Comparison of ENCODE assay signal across 36 cellular contexts in the genomic region with DNA sequence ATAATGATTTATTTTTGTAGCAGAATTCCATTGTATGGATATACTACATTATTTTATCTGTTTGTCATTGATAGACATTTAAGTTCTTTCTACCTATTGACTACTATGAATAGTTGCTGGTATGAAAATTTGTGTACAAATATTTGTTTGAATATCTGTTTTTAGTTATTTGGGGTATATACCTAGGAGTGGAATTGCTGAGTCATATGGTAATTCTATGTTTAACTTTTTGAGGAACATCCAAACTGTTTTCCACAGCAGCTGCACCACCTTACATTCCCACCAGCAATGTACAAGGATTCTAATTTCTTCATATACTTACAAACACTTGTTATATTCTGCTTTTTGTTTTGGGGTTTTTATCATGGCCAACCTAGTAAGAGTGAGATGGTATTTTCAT.
"Had no signal": no experiment of that assay in that cellular context is flagged by ENCODE, and none has a peak within 500 bp of the region (broad histone marks: within the 10 kb centered on the region; RNA-seq: fewer than 3 reads in every experiment).

No MANE protein-coding gene starts in this region.

- H3K4me1 ChIP-seq: adrenal gland, esophagus muscularis mucosa, foreskin keratinocyte, gastrocnemius medialis, heart left ventricle had no signal

- H3K9me3 Mint-ChIP-seq: activated B cell treated with CpG ODN at 0.5 μM for 24 hours; activated CD8-positive, alpha-beta T cell treated with anti-CD3 and anti-CD28 coated beads for 36 hours; activated naive CD4-positive, alpha-beta T cell treated with anti-CD3 and anti-CD28 coated beads for 36 hours; activated naive CD4-positive, alpha-beta T cell treated with anti-CD3 and anti-CD28 coated beads, Interleukin-2, amount 50 U/mL, for 24 hours; activated naive CD8-positive, alpha-beta T cell treated with anti-CD3 and anti-CD28 coated beads for 36 hours; activated T-helper 2 cell treated with anti-CD3 and anti-CD28 coated beads, Interferon-gamma antibody, Interleukin-2, Interleukin-4, amounts not matched to agents 10 μg/mL and 5 μg/mL and 100 μg/mL, durations not matched to agents 14 hours and 24 hours and 36 hours; effector memory CD8-positive, alpha-beta T cell; T-helper 2 cell treated with Interferon-gamma antibody and Interleukin-4, amounts not matched to agents 5 μg/mL and 100 μg/mL, for 36 hours had no signal

- H3K27me3 Mint-ChIP-seq: activated B cell treated with CpG ODN at 0.5 μM for 24 hours; activated CD8-positive, alpha-beta T cell treated with anti-CD3 and anti-CD28 coated beads for 36 hours; activated naive CD4-positive, alpha-beta T cell treated with anti-CD3 and anti-CD28 coated beads, Interleukin-2, amount 50 U/mL, for 24 hours; activated naive CD8-positive, alpha-beta T cell treated with anti-CD3 and anti-CD28 coated beads for 36 hours; activated naive CD8-positive, alpha-beta T cell treated with anti-CD3 and anti-CD28 coated beads, Interleukin-2, amount 50 U/mL, for 24 hours; effector memory CD8-positive, alpha-beta T cell had no signal

- H3K4me3 ChIP-seq: adrenal gland, body of pancreas, esophagus muscularis mucosa, gastrocnemius medialis, heart left ventricle had no signal

- H3K27ac ChIP-seq: adrenal gland, body of pancreas, esophagus muscularis mucosa, foreskin keratinocyte, gastrocnemius medialis, heart left ventricle, WERI-Rb-1 had no signal

- H3K4me1 Mint-ChIP-seq: activated B cell treated with CpG ODN at 0.5 μM for 24 hours; activated naive CD4-positive, alpha-beta T cell treated with anti-CD3 and anti-CD28 coated beads, Interleukin-2, amount 50 U/mL, for 24 hours; activated naive CD8-positive, alpha-beta T cell treated with anti-CD3 and anti-CD28 coated beads for 36 hours; activated naive CD8-positive, alpha-beta T cell treated with anti-CD3 and anti-CD28 coated beads, Interleukin-2, amount 50 U/mL, for 24 hours had no signal

- FAIRE-seq: colon had no signal

- H3K4me3 Mint-ChIP-seq: activated B cell treated with CpG ODN at 0.5 μM for 24 hours; activated CD8-positive, alpha-beta T cell treated with anti-CD3 and anti-CD28 coated beads for 36 hours; activated naive CD4-positive, alpha-beta T cell treated with anti-CD3 and anti-CD28 coated beads for 36 hours; activated naive CD4-positive, alpha-beta T cell treated with anti-CD3 and anti-CD28 coated beads, Interleukin-2, amount 50 U/mL, for 24 hours; activated naive CD8-positive, alpha-beta T cell treated with anti-CD3 and anti-CD28 coated beads for 36 hours; activated naive CD8-positive, alpha-beta T cell treated with anti-CD3 and anti-CD28 coated beads, Interleukin-2, amount 50 U/mL, for 24 hours; activated T-helper 1 cell treated with anti-CD3 and anti-CD28 coated beads, Interleukin-12 subunit alpha, Interleukin-12 subunit beta, Interleukin-2, Interleukin-4 antibody, amounts not matched to agents 30 ng/mL and 10 ng/mL and 1 ng/mL, durations not matched to agents 14 hours and 24 hours and 36 hours; effector memory CD8-positive, alpha-beta T cell; T-helper 2 cell treated with Interferon-gamma antibody and Interleukin-4, amounts not matched to agents 5 μg/mL and 100 μg/mL, for 36 hours had no signal

- DNase-seq: activated B cell treated with CpG ODN at 0.5 μM for 24 hours; activated CD4-positive, alpha-beta T cell treated with anti-CD3 and anti-CD28 coated beads for 48 hours; activated CD4-positive, alpha-beta T cell treated with anti-CD3 and anti-CD28 coated beads, Interleukin-2, amount 50 U/mL, for 1 hour; activated CD4-positive, alpha-beta T cell treated with anti-CD3 and anti-CD28 coated beads, Interleukin-2, amount 50 U/mL, for 48 hours; activated CD8-positive, alpha-beta memory T cell treated with anti-CD3 and anti-CD28 coated beads for 24 hours; activated CD8-positive, alpha-beta memory T cell treated with anti-CD3 and anti-CD28 coated beads, Interleukin-2, amount 50 U/mL, for 4 hours; activated CD8-positive, alpha-beta T cell treated with anti-CD3 and anti-CD28 coated beads for 36 hours; activated effector memory CD4-positive, alpha-beta T cell treated with anti-CD3 and anti-CD28 coated beads, Interleukin-2, amount 50 U/mL, for 16 hours; activated naive CD4-positive, alpha-beta T cell treated with anti-CD3 and anti-CD28 coated beads for 36 hours; activated naive CD8-positive, alpha-beta T cell treated with anti-CD3 and anti-CD28 coated beads for 36 hours; activated naive CD8-positive, alpha-beta T cell treated with anti-CD3 and anti-CD28 coated beads, Interleukin-2, amount 50 U/mL, for 24 hours; activated T-cell treated with anti-CD3 and anti-CD28 coated beads, Interleukin-2, amount 50 U/mL, for 1 hour; activated T-cell treated with anti-CD3 and anti-CD28 coated beads, Interleukin-2, amount 50 U/mL, for 48 hours; adrenal gland; amygdala; aorta; body of pancreas; caudate nucleus; cortex of kidney; dermis blood vessel endothelial cell; effector CD4-positive, alpha-beta T cell; effector memory CD8-positive, alpha-beta T cell; erythroblast; foreskin keratinocyte; gastrocnemius medialis; glutamatergic neuron; heart left ventricle; T1000; WERI-Rb-1 had no signal

- ATAC-seq: activated CD4-positive, CD25-positive, alpha-beta regulatory T cell treated with anti-CD3 and anti-CD28 coated beads, Interleukin-2, amount 50 U/mL, for 24 hours; activated CD8-positive, alpha-beta T cell treated with anti-CD3 and anti-CD28 coated beads for 36 hours; activated naive CD8-positive, alpha-beta T cell treated with anti-CD3 and anti-CD28 coated beads, Interleukin-2, amount 50 U/mL, for 24 hours; body of pancreas; effector memory CD8-positive, alpha-beta T cell; foreskin keratinocyte; gastrocnemius medialis; heart left ventricle had no signal

- H3K27ac Mint-ChIP-seq: activated B cell treated with CpG ODN at 0.5 μM for 24 hours; activated CD8-positive, alpha-beta T cell treated with anti-CD3 and anti-CD28 coated beads for 36 hours; activated naive CD4-positive, alpha-beta T cell treated with anti-CD3 and anti-CD28 coated beads for 36 hours; activated naive CD4-positive, alpha-beta T cell treated with anti-CD3 and anti-CD28 coated beads, Interleukin-2, amount 50 U/mL, for 24 hours; activated naive CD8-positive, alpha-beta T cell treated with anti-CD3 and anti-CD28 coated beads for 36 hours; activated naive CD8-positive, alpha-beta T cell treated with anti-CD3 and anti-CD28 coated beads, Interleukin-2, amount 50 U/mL, for 24 hours; activated T-helper 1 cell treated with anti-CD3 and anti-CD28 coated beads, Interleukin-12 subunit alpha, Interleukin-12 subunit beta, Interleukin-2, Interleukin-4 antibody, amounts not matched to agents 30 ng/mL and 10 ng/mL and 1 ng/mL, durations not matched to agents 14 hours and 24 hours and 36 hours; activated T-helper 2 cell treated with anti-CD3 and anti-CD28 coated beads, Interferon-gamma antibody, Interleukin-2, Interleukin-4, amounts not matched to agents 10 μg/mL and 5 μg/mL and 100 μg/mL, durations not matched to agents 14 hours and 24 hours and 36 hours; effector memory CD8-positive, alpha-beta T cell; T-helper 2 cell treated with Interferon-gamma antibody and Interleukin-4, amounts not matched to agents 5 μg/mL and 100 μg/mL, for 36 hours had no signal

- H3K9me3 ChIP-seq: adrenal gland, body of pancreas, esophagus muscularis mucosa, gastrocnemius medialis, heart left ventricle had no signal
